8 cellular contexts compared by ENCODE assay signal in genomic region chr20:12022121-12022520, GRCh38.
"Had no signal": no experiment of that assay in that cellular context is flagged by ENCODE, and none has a peak within 500 bp of the region (broad histone marks: within the 10 kb centered on the region; RNA-seq: fewer than 3 reads in every experiment).

No MANE protein-coding gene starts in this region.

- H3K4me3 ChIP-seq: GM23338, K562 had no signal

- DNase-seq: H9, HCEC 1CT, IMR-90 had no signal

- FAIRE-seq: H1, H54, HTR-8/SVneo, K562 had no signal

- H3K4me2 ChIP-seq: GM23338 had no signal
